ENCODE assay signal across 8 cellular contexts in the genomic region with DNA sequence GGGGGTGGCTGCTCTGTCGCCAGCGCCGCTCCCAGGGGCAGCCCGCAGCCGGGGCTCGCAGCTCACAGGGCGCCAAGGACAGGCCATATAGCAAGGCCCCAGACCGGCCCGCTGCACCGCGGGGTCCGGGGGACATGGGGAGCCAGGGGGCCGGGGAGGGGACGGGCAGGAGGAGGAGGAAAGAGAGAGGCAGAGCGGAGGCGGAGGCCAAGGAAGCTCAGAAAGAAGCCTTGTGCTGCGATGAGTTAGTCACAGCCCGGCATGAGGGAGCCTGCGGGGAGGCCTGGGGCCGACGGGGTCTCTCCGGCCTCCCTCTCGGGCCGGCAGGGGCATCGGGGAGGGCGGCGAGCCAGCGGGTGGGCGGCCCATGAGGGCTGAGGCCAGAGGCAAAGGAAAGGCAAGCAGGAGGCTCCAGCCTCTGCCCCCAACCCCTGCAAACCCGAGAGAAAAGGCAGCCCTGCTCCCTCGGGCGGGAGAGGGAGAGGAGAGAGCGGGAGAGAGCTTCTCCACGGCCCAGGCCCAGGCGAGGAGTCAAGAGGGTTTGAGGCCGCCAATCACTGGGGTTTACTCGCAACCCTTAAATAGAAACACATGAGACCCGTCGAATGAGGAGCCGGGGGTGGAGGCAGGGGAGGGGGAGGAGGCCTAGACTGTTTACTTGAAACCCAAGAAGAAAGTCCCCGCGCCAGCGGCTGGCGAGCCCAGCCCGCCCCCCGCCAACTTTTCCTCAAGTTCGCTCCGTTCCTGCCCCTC.
DNase-seq lines count a peak whose midpoint lies in the region; ATAC-seq lines count a peak whose summit lies in the region.

No MANE protein-coding gene starts in this region.

- CTCF ChIA-PET in activated CD4-positive, alpha-beta T cell treated with anti-CD3 and anti-CD28 coated beads for 36 hours (lab: Charles Lee) = interaction anchor here (0.5 to 1.5 kb wide), 4 partner anchors 14 to 264 kb away, joined by 3 to 14 read pairs (median 4); no protein-coding TSS in a partner anchor

- H3K27ac ChIP-seq in ectodermal cell (ENCODE audit: insufficient read depth, low read depth, low read length, poor library complexity, severe bottlenecking) = peak overlapping the region; percentile 69

- ATAC-seq in activated CD4-positive, alpha-beta T cell treated with anti-CD3 and anti-CD28 coated beads for 36 hours = peak; percentile 58
- peak; percentile 65 for ATAC-seq in stimulated activated naive CD8-positive, alpha-beta T cell treated with anti-CD3 and anti-CD28 coated beads, Interleukin-15, amount 100 ng/mL, for 72 hours

- peaks cover 6% of the 10 kb centered on the region for H3K9me3 Mint-ChIP-seq in activated CD4-positive, alpha-beta T cell treated with anti-CD3 and anti-CD28 coated beads for 36 hours (ENCODE audit: low read depth)
- H3K9me3 Mint-ChIP-seq in stimulated activated naive CD8-positive, alpha-beta T cell treated with anti-CD3 and anti-CD28 coated beads, Interleukin-15, amount 100 ng/mL, for 72 hours = peaks cover 0 to 12% of the 10 kb centered on the region in 2 donors

- no peaks in the 10 kb centered on the region for H3K27me3 ChIP-seq in ectodermal cell (ENCODE audit: control insufficient read depth, insufficient read depth, low read length, poor library complexity, severe bottlenecking)

- peaks cover 10% of the 10 kb centered on the region for H3K36me3 Mint-ChIP-seq in activated CD4-positive, alpha-beta T cell treated with anti-CD3 and anti-CD28 coated beads for 36 hours (ENCODE audit: low read depth)

- DNase-seq in COR-L47 (lab: John Stamatoyannopoulos, UW) (peak; percentile 55), KG1 (lab: John Stamatoyannopoulos, UW) (peak; percentile 64), medulla oblongata (ENCODE audit: extremely low spot score) (peak; percentile 54), H4 (ENCODE audit: low spot score) (no peak), HuH-7.5 (ENCODE audit: low spot score) (no peak)
- peak; percentile 67 for DNase-seq in activated CD4-positive, alpha-beta T cell treated with anti-CD3 and anti-CD28 coated beads for 36 hours
- DNase-seq in stimulated activated naive CD8-positive, alpha-beta T cell treated with anti-CD3 and anti-CD28 coated beads, Interleukin-15, amount 100 ng/mL, for 72 hours = peak; percentile 25 to 36

- 35 to 38% methylated on average over 48 of the region's 48 CpGs for WGBS in ectodermal cell, 2 experiments

- peak overlapping the region; percentile 29 for H3K27ac Mint-ChIP-seq in activated CD4-positive, alpha-beta T cell treated with anti-CD3 and anti-CD28 coated beads for 36 hours
- peak overlapping the region; percentile 81 to 97 for H3K27ac Mint-ChIP-seq in stimulated activated naive CD8-positive, alpha-beta T cell treated with anti-CD3 and anti-CD28 coated beads, Interleukin-15, amount 100 ng/mL, for 72 hours

- intact Hi-C loops in activated CD4-positive, alpha-beta T cell treated with anti-CD3 and anti-CD28 coated beads for 36 hours (cut with DNase I, micrococcal nuclease) = no loop called here

- POLR2A ChIA-PET in activated CD4-positive, alpha-beta T cell treated with anti-CD3 and anti-CD28 coated beads for 36 hours (lab: Charles Lee) = no interaction called here

- H3K27me3 Mint-ChIP-seq in activated CD4-positive, alpha-beta T cell treated with anti-CD3 and anti-CD28 coated beads for 36 hours = no peaks in the 10 kb centered on the region
- no peaks in the 10 kb centered on the region for H3K27me3 Mint-ChIP-seq in stimulated activated naive CD8-positive, alpha-beta T cell treated with anti-CD3 and anti-CD28 coated beads, Interleukin-15, amount 100 ng/mL, for 72 hours

- peaks cover 20% of the 10 kb centered on the region for H3K4me1 ChIP-seq in ectodermal cell (ENCODE audit: control insufficient read depth, insufficient read depth, low read length)

- H3K4me1 Mint-ChIP-seq in activated CD4-positive, alpha-beta T cell treated with anti-CD3 and anti-CD28 coated beads for 36 hours = peaks cover 5% of the 10 kb centered on the region
- H3K4me1 Mint-ChIP-seq in stimulated activated naive CD8-positive, alpha-beta T cell treated with anti-CD3 and anti-CD28 coated beads, Interleukin-15, amount 100 ng/mL, for 72 hours = peaks cover 22% of the 10 kb centered on the region

- no peaks in the 10 kb centered on the region for H3K9me3 ChIP-seq in ectodermal cell (ENCODE audit: control insufficient read depth, low read length)

- peak overlapping the region; percentile 83 for H3K4me3 Mint-ChIP-seq in activated CD4-positive, alpha-beta T cell treated with anti-CD3 and anti-CD28 coated beads for 36 hours
- peak overlapping the region; percentile 96 to 99 for H3K4me3 Mint-ChIP-seq in stimulated activated naive CD8-positive, alpha-beta T cell treated with anti-CD3 and anti-CD28 coated beads, Interleukin-15, amount 100 ng/mL, for 72 hours

- no peak overlapping the region for H3K4me3 ChIP-seq in ectodermal cell (ENCODE audit: insufficient read depth, low read depth, low read length)

- H3K36me3 ChIP-seq in ectodermal cell (ENCODE audit: control insufficient read depth, insufficient read depth, low read length) = no peaks in the 10 kb centered on the region

Comparison
In these comparisons a context has a peak if more than half of its experiments do, and no peak if none do; other contexts are left out.
1. DNase-seq: peak in COR-L47 (single experiment), KG1 (single experiment), activated CD4-positive, alpha-beta T cell treated with anti-CD3 and anti-CD28 coated beads for 36 hours (single experiment), medulla oblongata (single experiment) and stimulated activated naive CD8-positive, alpha-beta T cell treated with anti-CD3 and anti-CD28 coated beads, Interleukin-15, amount 100 ng/mL, for 72 hours (2 of 2); none in H4 (single experiment) and HuH-7.5 (single experiment).